Comparison of ENCODE assay signal across 8 cellular contexts in the genomic region with DNA sequence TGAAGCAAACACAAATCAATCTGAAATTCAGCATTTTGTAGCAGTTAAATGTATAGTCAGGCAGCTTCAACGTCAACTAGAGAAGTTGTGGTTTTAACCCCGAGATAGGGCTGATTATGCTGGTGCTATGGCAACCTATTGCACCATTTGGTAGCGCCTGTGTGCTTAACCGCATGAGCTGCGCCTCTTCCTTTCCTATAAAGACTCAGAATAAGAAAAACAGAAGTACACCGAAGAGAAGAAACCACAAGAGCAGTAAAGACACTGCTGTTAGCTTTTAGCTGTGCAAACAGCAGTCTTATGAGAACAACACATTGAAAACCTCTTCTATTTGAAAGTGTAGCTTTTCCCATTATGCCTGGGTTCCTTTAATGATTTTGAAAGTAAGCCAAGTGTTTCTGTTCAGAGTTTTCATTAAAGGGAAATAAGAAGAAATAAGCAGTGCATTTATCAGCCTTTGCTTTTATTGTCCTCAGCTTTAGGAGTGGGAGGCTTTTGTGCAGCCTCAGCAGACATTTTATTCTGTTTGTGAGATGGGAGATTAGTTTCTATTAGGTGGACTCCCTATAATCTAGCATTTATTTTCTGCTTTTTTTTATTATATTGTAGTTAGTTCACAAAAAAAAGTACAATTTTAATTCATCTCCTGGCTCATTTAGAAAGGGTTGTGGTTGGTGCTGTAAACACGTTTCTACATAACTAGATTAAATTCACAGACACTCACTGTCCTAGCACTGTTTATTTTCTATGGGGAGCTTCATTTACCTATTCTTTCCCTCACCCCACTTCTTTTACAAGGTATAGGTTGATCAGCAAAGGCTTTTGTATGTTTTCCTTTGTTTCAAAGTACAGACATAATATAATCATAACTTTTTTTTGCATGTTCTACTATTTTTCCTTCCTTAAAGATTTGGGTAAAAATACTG. TPM values are rescaled to one million over a fixed set of nuclear protein-coding genes. Genes with fewer than 3 reads are reported as not detected.
DNase-seq lines count a peak whose midpoint lies in the region; ATAC-seq and TF ChIP-seq lines count a peak whose summit lies in the region.

No MANE protein-coding gene starts in this region.

- WGBS in prostate gland, result 10% methylated on average over 7 of the region's 7 CpGs

- H3K27me3 Mint-ChIP-seq in Calu3 (ENCODE audit: unreplicated experiment), result no peaks in the 10 kb centered on the region
- H3K27me3 Mint-ChIP-seq in activated T-helper 1 cell treated with anti-CD3 and anti-CD28 coated beads, Interleukin-12 subunit alpha, Interleukin-12 subunit beta, Interleukin-2, Interleukin-4 antibody, amounts not matched to agents 30 ng/mL and 10 ng/mL and 1 ng/mL, durations not matched to agents 14 hours and 24 hours and 36 hours (ENCODE audit: insufficient read depth), result no peaks in the 10 kb centered on the region

- H3K4me3 ChIP-seq in prostate gland, result no peak overlapping the region

- no peaks in the 10 kb centered on the region for H3K27me3 ChIP-seq in prostate gland (replicated peaks; ENCODE audit: insufficient read depth)

- H3K4me1 ChIP-seq in prostate gland (replicated peaks), result no peaks in the 10 kb centered on the region

- no peaks in the 10 kb centered on the region for H3K9me3 ChIP-seq in prostate gland

- DNase-seq in Calu3 (peak; percentile 66), GM20000 (ENCODE audit: low spot score) (peak; percentile 73), foreskin melanocyte (peak; percentile 73), prostate gland (ENCODE audit: low spot score) (peak; percentile 35), NCI-H2029 (lab: John Stamatoyannopoulos, UW) (no peak)
- peak; percentile 86 for DNase-seq in activated T-helper 1 cell treated with anti-CD3 and anti-CD28 coated beads, Interleukin-12 subunit alpha, Interleukin-12 subunit beta, Interleukin-2, Interleukin-4 antibody, amounts not matched to agents 30 ng/mL and 10 ng/mL and 1 ng/mL, durations not matched to agents 14 hours and 24 hours and 36 hours (ENCODE audit: low spot score)

- CTCF ChIA-PET in Calu3 (lab: Charles Lee), result interaction anchor here (1.1 kb wide), 1 partner anchor 186 kb away, joined by 6 read pairs; no protein-coding TSS in a partner anchor

- no peak for TF ChIP-seq POLR2A in prostate gland (IDR thresholded peaks at IDR 0.05)

- H3K4me3 Mint-ChIP-seq in Calu3 (ENCODE audit: low read depth, unreplicated experiment), result peak overlapping the region; percentile 53
- peak overlapping the region; percentile 78 for H3K4me3 Mint-ChIP-seq in activated T-helper 1 cell treated with anti-CD3 and anti-CD28 coated beads, Interleukin-12 subunit alpha, Interleukin-12 subunit beta, Interleukin-2, Interleukin-4 antibody, amounts not matched to agents 30 ng/mL and 10 ng/mL and 1 ng/mL, durations not matched to agents 14 hours and 24 hours and 36 hours

- H3K27ac Mint-ChIP-seq in Calu3 (ENCODE audit: unreplicated experiment), result peak overlapping the region; percentile 81
- H3K27ac Mint-ChIP-seq in activated T-helper 1 cell treated with anti-CD3 and anti-CD28 coated beads, Interleukin-12 subunit alpha, Interleukin-12 subunit beta, Interleukin-2, Interleukin-4 antibody, amounts not matched to agents 30 ng/mL and 10 ng/mL and 1 ng/mL, durations not matched to agents 14 hours and 24 hours and 36 hours, result peak overlapping the region; percentile 91

- no peak overlapping the region for H3K27ac ChIP-seq in prostate gland

- intact Hi-C loops in Calu3 (cut with micrococcal nuclease; ENCODE audit: unreplicated experiment) (loop anchor here (5.0 to 10.0 kb wide), 6 partner anchors 155 to 1287 kb away; no protein-coding TSS in a partner anchor), prostate gland (cut with DNase I) (no loop called here)
- intact Hi-C loops in activated T-helper 1 cell treated with anti-CD3 and anti-CD28 coated beads, Interleukin-12 subunit alpha, Interleukin-12 subunit beta, Interleukin-2, Interleukin-4 antibody, amounts not matched to agents 30 ng/mL and 10 ng/mL and 1 ng/mL, durations not matched to agents 14 hours and 24 hours and 36 hours (cut with micrococcal nuclease), result loop anchor here (1.0 to 10.0 kb wide), 16 partner anchors 13 to 1260 kb away; partner anchors contain the start of genes C1orf53, DENND1B and NEK7

- no peaks in the 10 kb centered on the region for H3K36me3 Mint-ChIP-seq in Calu3 (ENCODE audit: insufficient read depth, unreplicated experiment)
- peaks cover 26% of the 10 kb centered on the region for H3K36me3 Mint-ChIP-seq in activated T-helper 1 cell treated with anti-CD3 and anti-CD28 coated beads, Interleukin-12 subunit alpha, Interleukin-12 subunit beta, Interleukin-2, Interleukin-4 antibody, amounts not matched to agents 30 ng/mL and 10 ng/mL and 1 ng/mL, durations not matched to agents 14 hours and 24 hours and 36 hours (ENCODE audit: low read depth)

- H3K36me3 ChIP-seq in prostate gland, result no peaks in the 10 kb centered on the region

- TF ChIP-seq CTCF in Calu3 (IDR thresholded peaks at IDR 0.05; ENCODE audit: unreplicated experiment), result no peak
- no peak for TF ChIP-seq CTCF in GM20000 (IDR thresholded peaks at IDR 0.05; ENCODE audit: extremely low read depth, missing control alignments)
- no peak for TF ChIP-seq CTCF in prostate gland (IDR thresholded peaks at IDR 0.05)

- peak; percentile 90 for ATAC-seq in HG03571 (IDR thresholded peaks at IDR 0.05; ENCODE audit: unreplicated experiment)

- BruUV-seq in Calu3 (replicated peaks; lab: Mats Ljungman, UMichigan), result no TSS peak

- H3K4me1 Mint-ChIP-seq in Calu3 (ENCODE audit: low read depth, unreplicated experiment), result peaks cover 20% of the 10 kb centered on the region
- peaks cover 80% of the 10 kb centered on the region for H3K4me1 Mint-ChIP-seq in activated T-helper 1 cell treated with anti-CD3 and anti-CD28 coated beads, Interleukin-12 subunit alpha, Interleukin-12 subunit beta, Interleukin-2, Interleukin-4 antibody, amounts not matched to agents 30 ng/mL and 10 ng/mL and 1 ng/mL, durations not matched to agents 14 hours and 24 hours and 36 hours (ENCODE audit: low read depth)

- H3K9me3 Mint-ChIP-seq in Calu3 (ENCODE audit: low read depth, unreplicated experiment), result no peaks in the 10 kb centered on the region
- no peaks in the 10 kb centered on the region for H3K9me3 Mint-ChIP-seq in activated T-helper 1 cell treated with anti-CD3 and anti-CD28 coated beads, Interleukin-12 subunit alpha, Interleukin-12 subunit beta, Interleukin-2, Interleukin-4 antibody, amounts not matched to agents 30 ng/mL and 10 ng/mL and 1 ng/mL, durations not matched to agents 14 hours and 24 hours and 36 hours

TF ChIP-seq in PFSK-1, 5 proteins besides CTCF, POLR2A, EP300 and RAD21:
- peak; percentile 17; the same call in 1 of the 2 replicates for TF ChIP-seq SIN3A (IDR thresholded peaks at IDR 0.05; ENCODE audit: borderline replicate concordance, insufficient read depth, low read length)
- no peak for TF ChIP-seq REST (IDR thresholded peaks at IDR 0.05; ENCODE audit: insufficient read depth in 1 of 2, low read depth in 2 of 2, low read length in 2 of 2)
- TF ChIP-seq POLR2AphosphoS5 (IDR thresholded peaks at IDR 0.05; ENCODE audit: low read depth, low read length), result no peak
- TF ChIP-seq TAF1 (IDR thresholded peaks at IDR 0.05; ENCODE audit: borderline replicate concordance, insufficient read depth, low read length), result no peak
- no peak for TF ChIP-seq FOXP2 (optimal IDR thresholded peaks at IDR 0.05; ENCODE audit: borderline replicate concordance, extremely low read depth, extremely low read length, insufficient read depth)

RNA-seq across cellular contexts. Expression of gene PTPRC, which starts 43.3 kb away (rescaled TPM):
- total RNA-seq in Calu3 (2022), result not detected in 2 replicates
- polyA plus RNA-seq in PFSK-1 (2012; ENCODE audit: insufficient read length, low read depth), result not detected
- total RNA-seq in activated T-helper 1 cell treated with anti-CD3 and anti-CD28 coated beads, Interleukin-12 subunit alpha, Interleukin-12 subunit beta, Interleukin-2, Interleukin-4 antibody, amounts not matched to agents 30 ng/mL and 10 ng/mL and 1 ng/mL, durations not matched to agents 14 hours and 24 hours and 36 hours, result 512 and 516 TPM in 2 replicates
- total RNA-seq in prostate gland, result 1 to 10 TPM; 8.9 to 9.5 TPM

Comparison
In these comparisons a context has a peak if more than half of its experiments do, and no peak if none do; other contexts are left out.
1. RNA of gene PTPRC, which starts 43.3 kb away (total RNA-seq): 512 to 516 TPM in activated T-helper 1 cell treated with anti-CD3 and anti-CD28 coated beads, Interleukin-12 subunit alpha, Interleukin-12 subunit beta, Interleukin-2, Interleukin-4 antibody, amounts not matched to agents 30 ng/mL and 10 ng/mL and 1 ng/mL, durations not matched to agents 14 hours and 24 hours and 36 hours; 8.9 to 9.5 TPM in prostate gland and not detected in Calu3; every median in the first group is over 10 times any median in the second.